Comparison of ENCODE assay signal across 8 cellular contexts in the genomic region with DNA sequence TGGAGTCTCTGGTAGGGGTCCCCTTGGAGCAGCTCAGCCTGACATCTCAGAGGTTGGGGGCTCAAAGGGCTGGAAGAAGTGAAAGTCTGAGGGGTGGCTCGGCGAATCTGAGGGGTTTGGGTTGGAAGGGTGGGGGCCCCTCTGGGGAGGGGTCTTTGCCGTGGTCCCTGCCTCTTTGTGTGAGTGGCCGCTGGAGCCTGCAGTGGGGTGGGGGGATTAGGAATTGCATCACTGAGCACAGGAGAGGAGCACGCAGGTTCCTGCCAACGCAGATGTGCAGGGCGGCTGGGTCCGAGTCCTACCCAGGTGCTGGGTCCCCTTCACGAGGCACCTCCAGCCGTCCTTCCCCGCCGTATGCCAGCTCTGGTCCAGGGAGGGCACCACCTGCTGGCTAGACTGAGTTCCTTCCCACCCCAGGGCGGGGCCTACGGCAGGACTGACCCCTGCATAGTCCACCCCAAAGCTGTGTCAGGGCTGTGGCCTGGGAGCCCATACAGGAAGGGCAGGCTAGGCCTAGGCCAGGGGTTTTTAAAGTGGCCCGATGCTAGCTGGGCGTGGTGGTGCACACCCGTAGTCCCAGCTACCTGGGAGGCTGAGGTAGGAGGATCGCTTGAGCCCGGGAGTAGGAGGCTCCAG. TPM values are rescaled to one million over a fixed set of nuclear protein-coding genes. Genes with fewer than 3 reads are reported as not detected.
A peak's percentile ranks its signal among the peaks of the same experiment; 100 is the strongest.
DNase-seq lines count a peak whose midpoint lies in the region; FAIRE-seq and TF ChIP-seq lines count a peak whose summit lies in the region.

No MANE protein-coding gene starts in this region.

- CTCF ChIA-PET in H1 (lab: Charles Lee; ENCODE audit: partially characterized antibody): interaction anchor here (0.7 to 22.1 kb wide), 28 partner anchors 9 to 197 kb away, joined by 3 to 362 read pairs (median 5); partner anchors contain the start of genes ACBD4, FMNL1 and MAP3K14

- TF ChIP-seq RAD21 in H1 (IDR thresholded peaks at IDR 0.05 in 1 of 2, conservative IDR thresholded peaks at IDR 0.05 in 1 of 2; ENCODE audit: low read depth in 2 of 2, low read length in 2 of 2): peak; percentile 27 to 49; a peak in 3 of 4 replicates

- no peak overlapping the region for H2BK120ac ChIP-seq in H1 (replicated peaks; ENCODE audit: low read depth, low read length)

- FAIRE-seq in H1 (lab: Jason Lieb, UNC): no peak
- no peak for FAIRE-seq in GM19239 (lab: Jason Lieb, UNC)

- no peak overlapping the region; the same call in 1 of the 2 replicates for H2AK5ac ChIP-seq in H1 (ENCODE audit: low read depth, low read length)

- no peak overlapping the region for H3K4ac ChIP-seq in H1 (replicated peaks; ENCODE audit: insufficient read length, low read depth, low read length)

- H3K9me3 ChIP-seq in NT2/D1 (ENCODE audit: insufficient read depth, low read length): no peaks in the 10 kb centered on the region
- H3K9me3 ChIP-seq in H1 (ENCODE audit: insufficient read depth in 2 of 2, low read depth in 1 of 2, low read length in 1 of 2): no peaks in the 10 kb centered on the region
- H3K9me3 ChIP-seq in sigmoid colon: no peaks in the 10 kb centered on the region

- H2BK12ac ChIP-seq in H1 (ENCODE audit: low read depth, low read length): no peak overlapping the region

- TF ChIP-seq EP300 in H1 (IDR thresholded peaks at IDR 0.05; ENCODE audit: borderline replicate concordance in 1 of 2, low read depth in 2 of 2, low read length in 2 of 2) (no peak), sigmoid colon (IDR thresholded peaks at IDR 0.05) (no peak)

- no peak overlapping the region for H3K23ac ChIP-seq in H1 (ENCODE audit: insufficient read length)

- no peak overlapping the region; the same call in none of the 2 replicates for H4K8ac ChIP-seq in H1 (ENCODE audit: extremely low read depth, insufficient read depth, low read length)

- H3K27me3 ChIP-seq in NT2/D1 (ENCODE audit: insufficient read depth, insufficient read length) (peaks cover 5% of the 10 kb centered on the region), H1 (replicated peaks in 1 of 4; ENCODE audit: control insufficient read depth in 3 of 4, extremely low read depth in 1 of 4, insufficient read depth in 3 of 4, low read length in 3 of 4) (peaks cover 0 to 5% (median under 1%) of the 10 kb centered on the region in 4 experiments; a peak in 2 of 7 replicates), sigmoid colon (peaks cover 0 to 17% (median 0%) of the 10 kb centered on the region in 3 donors)

- H3K14ac ChIP-seq in H1 (ENCODE audit: insufficient read length): no peak overlapping the region

- POLR2A ChIA-PET in H1 (lab: Charles Lee; ENCODE audit: partially characterized antibody): interaction anchor here (0.6 to 2.8 kb wide), 7 partner anchors 8 to 83 kb away, joined by 3 to 18 read pairs (median 5); partner anchors contain the start of genes HEXIM1 and HEXIM2

- 78% methylated on average over 19 of the region's 19 CpGs; no CpG with 5 or more reads in 1 of the 2 experiments for WGBS in H1 (ENCODE audit: extremely low coverage in 1 of 2, insufficient coverage in 1 of 2, insufficient read length in 1 of 2, insufficient replicate concordance in 2 of 2, low coverage in 1 of 2, low lambda C conversion rate in 2 of 2, missing lambda C conversion rate in 1 of 2), 2 experiments
- WGBS in sigmoid colon, 2 donors: 49 to 72% methylated on average over 19 of the region's 19 CpGs

- H3K56ac ChIP-seq in H1 (replicated peaks; ENCODE audit: insufficient read length, low read depth, low read length): no peak overlapping the region

- no peaks in the 10 kb centered on the region for H3K23me2 ChIP-seq in H1 (ENCODE audit: low read depth, low read length)

- no peak overlapping the region for H3K27ac ChIP-seq in H1 (ENCODE audit: low read depth, low read length)
- H3K27ac ChIP-seq in sigmoid colon: peak overlapping the region in 1 of 4 donors; percentile 79

- peaks cover 0 to 3% of the 10 kb centered on the region in 2 experiments for H4K20me1 ChIP-seq in H1 (replicated peaks in 1 of 2; ENCODE audit: control insufficient read depth in 1 of 2, insufficient read depth in 2 of 2, low read length in 2 of 2)

- peak overlapping the region; percentile 78; the same call in 1 of the 2 replicates for H3K18ac ChIP-seq in H1 (ENCODE audit: extremely low read depth, low read length)

- TF ChIP-seq CTCF in H1 (IDR thresholded peaks at IDR 0.05; ENCODE audit: control extremely low read depth in 1 of 3, insufficient read depth in 1 of 3, low read depth in 1 of 3, low read length in 3 of 3) (peak; percentile 61 to 77 (median 75)), sigmoid colon (IDR thresholded peaks at IDR 0.05) (no peak)

- peak; percentile 18 for DNase-seq in NCI-H2196 (lab: John Stamatoyannopoulos, UW; ENCODE audit: unreplicated experiment)
- no peak for DNase-seq in NCI-H2196 treated with DMSO at 0.1 percent for 48 hours (lab: John Stamatoyannopoulos, UW; ENCODE audit: unreplicated experiment)
- no peak for DNase-seq in NT2/D1 (ENCODE audit: low read depth, low spot score)
- peak in 1 of 2 experiments; percentile 78 for DNase-seq in H1 (ENCODE audit: low read depth in 1 of 2, low spot score in 2 of 2)
- peak; percentile 66 for DNase-seq in sigmoid colon
- DNase-seq in SIG-M5 (lab: John Stamatoyannopoulos, UW): no peak
- no peak for DNase-seq in GM19239 (ENCODE audit: insufficient read length, low spot score)
- no peak for DNase-seq in A172 (ENCODE audit: low spot score)

- no peak overlapping the region for H2BK5ac ChIP-seq in H1 (ENCODE audit: low read depth, low read length)

- no peak overlapping the region for H4K91ac ChIP-seq in H1 (replicated peaks; ENCODE audit: insufficient read length, low read length)

- H2BK20ac ChIP-seq in H1 (ENCODE audit: low read length): no peak overlapping the region

- no peaks in the 10 kb centered on the region for H3K79me2 ChIP-seq in H1 (ENCODE audit: control insufficient read depth in 1 of 2, insufficient read depth in 2 of 2, low read length in 2 of 2)

- H2BK15ac ChIP-seq in H1 (ENCODE audit: low read length): no peak overlapping the region

- no peaks in the 10 kb centered on the region for H3K36me3 ChIP-seq in NT2/D1 (ENCODE audit: insufficient read depth, insufficient read length, low read length)
- no peaks in the 10 kb centered on the region for H3K36me3 ChIP-seq in H1 (ENCODE audit: control insufficient read depth in 2 of 4, insufficient read depth in 4 of 4, low read length in 3 of 4)
- H3K36me3 ChIP-seq in sigmoid colon: no peaks in the 10 kb centered on the region

- H3K79me1 ChIP-seq in H1 (ENCODE audit: low read depth, low read length): no peaks in the 10 kb centered on the region

- no peak for TF ChIP-seq POLR2A in H1 (IDR thresholded peaks at IDR 0.05; ENCODE audit: control extremely low read depth in 1 of 2, low read depth in 2 of 2, low read length in 2 of 2)
- no peak for TF ChIP-seq POLR2A in sigmoid colon (IDR thresholded peaks at IDR 0.05)

- intact Hi-C loops in sigmoid colon (cut with DNase I): no loop called here

- H3K4me1 ChIP-seq in NT2/D1 (ENCODE audit: insufficient read depth, insufficient read length) (peaks cover 43% of the 10 kb centered on the region), H1 (replicated peaks in 1 of 4; ENCODE audit: control insufficient read depth in 3 of 4, insufficient read depth in 4 of 4, low read length in 3 of 4) (peaks cover 8 to 33% (median 20%) of the 10 kb centered on the region in 4 experiments), sigmoid colon (peaks cover 0 to 21% (median 11%) of the 10 kb centered on the region in 4 donors)

- H3K4me2 ChIP-seq in H1 (ENCODE audit: insufficient read depth in 1 of 2, low read depth in 2 of 2, low read length in 2 of 2): no peak overlapping the region

- H4K5ac ChIP-seq in H1 (ENCODE audit: insufficient read length, low read depth, low read length): no peak overlapping the region

- H3K4me3 ChIP-seq in NT2/D1 (ENCODE audit: insufficient read length, low read depth) (no peak overlapping the region), H1 (ENCODE audit: extremely low read depth in 1 of 4, insufficient read depth in 2 of 4, low read depth in 3 of 4, low read length in 4 of 4) (no peak overlapping the region), sigmoid colon (no peak overlapping the region)

- no peak overlapping the region for H2AFZ ChIP-seq in H1 (ENCODE audit: low read length)

- H3K9ac ChIP-seq in NT2/D1 (ENCODE audit: insufficient read length, low read depth) (peak overlapping the region; percentile 28), H1 (replicated peaks in 1 of 4; ENCODE audit: extremely low read depth in 1 of 4, low read depth in 3 of 4, low read length in 3 of 4) (no peak overlapping the region)

RNA-seq across cellular contexts. Expression of gene FMNL1, which starts 9.9 kb away (rescaled TPM):
- 8.6 and 9.8 TPM in 2 replicates for total RNA-seq in H1 (2021; fragmentation: NEBNext Ultra II Directional; extraction: Animal tissue kit (Norgen Biotek cat#: 25700))
- polyA plus RNA-seq in H1 (2011; rRNA removed) (2.5 and 5.3 TPM in 2 replicates), sigmoid colon (10 to 100 TPM in 2 of 3 donors, 1 to 10 TPM in 1; 9.2 to 35.5 (median 10.8) TPM)
- polyA plus RNA-seq in H1 (2011; cell fraction: cytosol; rRNA removed): 3.5 TPM
- 17.2 TPM for polyA plus RNA-seq in H1 (2011; cell fraction: nucleus; rRNA removed)
- polyA plus RNA-seq in H1 (2012, experiment 1 of 2): 6.9 to 11.7 TPM (median 8.4 TPM) in 4 replicates
- polyA plus RNA-seq in H1 (2012, experiment 2 of 2): 7.1 TPM
- 6.8 TPM for polyA plus RNA-seq in H1 (2013, experiment 1 of 2)
- 7.0 TPM for polyA plus RNA-seq in H1 (2013, experiment 2 of 2)
- 1.9 and 2.8 TPM in 2 replicates for polyA minus RNA-seq in H1 (2011; rRNA and poly(A)+ RNA removed)
- polyA minus RNA-seq in H1 (2011; cell fraction: cytosol; rRNA and poly(A)+ RNA removed): 3.7 TPM
- 6.9 TPM for polyA minus RNA-seq in H1 (2011; cell fraction: nucleus; rRNA and poly(A)+ RNA removed)
- 10 to 100 TPM in 3 of 4 donors, 1 to 10 TPM in 1; 8.9 to 12.7 (median 11.0) TPM for total RNA-seq in sigmoid colon
- total RNA-seq in A172 (2014; rRNA removed; shearing (Covaris generic)): 36.3 and 44.8 TPM in 2 replicates

RNA-seq across cellular contexts. Expression of gene SPATA32, which starts 30.3 kb away (rescaled TPM):
- not detected in 2 replicates for total RNA-seq in H1 (2021; fragmentation: NEBNext Ultra II Directional; extraction: Animal tissue kit (Norgen Biotek cat#: 25700))
- polyA plus RNA-seq in H1 (2011; rRNA removed): 0.11 and 0.24 TPM in 2 replicates
- polyA plus RNA-seq in H1 (2011; cell fraction: cytosol; rRNA removed): 0.19 TPM
- polyA plus RNA-seq in H1 (2011; cell fraction: nucleus; rRNA removed): 0.31 TPM
- 0.15 to 0.52 TPM (median 0.28 TPM) in 3 of 4 replicates, not detected in the other for polyA plus RNA-seq in H1 (2012, experiment 1 of 2)
- 0.13 TPM for polyA plus RNA-seq in H1 (2012, experiment 2 of 2)
- not detected for polyA plus RNA-seq in H1 (2013, experiment 1 of 2)
- polyA plus RNA-seq in H1 (2013, experiment 2 of 2): 0.06 TPM
- polyA minus RNA-seq in H1 (2011; rRNA and poly(A)+ RNA removed): 0.27 and 0.38 TPM in 2 replicates
- not detected for polyA minus RNA-seq in H1 (2011; cell fraction: cytosol; rRNA and poly(A)+ RNA removed)
- not detected for polyA minus RNA-seq in H1 (2011; cell fraction: nucleus; rRNA and poly(A)+ RNA removed)
- total RNA-seq in sigmoid colon: not detected
- under 1 TPM in 1 of 3 donors, not detected in 2; 0.07 TPM for polyA plus RNA-seq in sigmoid colon
- not detected in 2 replicates for total RNA-seq in A172 (2014; rRNA removed; shearing (Covaris generic))

Comparison
In these comparisons a context has a peak if more than half of its experiments do, and no peak if none do; other contexts are left out.
1. DNase-seq: peak in NCI-H2196 (single experiment) and sigmoid colon (single experiment); none in NCI-H2196 treated with DMSO at 0.1 percent for 48 hours (single experiment), NT2/D1 (single experiment), SIG-M5 (single experiment), GM19239 (single experiment) and A172 (single experiment).
2. CTCF ChIP-seq: peak in H1 (3 of 3); none in sigmoid colon (0 of 4).